Comparison of ENCODE assay signal across 25 cellular contexts in genomic region chr6:125255201-125255600, GRCh38.
"Had no signal": no experiment of that assay in that cellular context is flagged by ENCODE, and none has a peak within 500 bp of the region (broad histone marks: within the 10 kb centered on the region; RNA-seq: fewer than 3 reads in every experiment).

No MANE protein-coding gene starts in this region.

- H3K4me1 ChIP-seq: left ventricle myocardium inferior, psoas muscle, stomach had no signal

- H3K27me3 ChIP-seq: ascending aorta, cardiac muscle cell, esophagus squamous epithelium, gastroesophageal sphincter, sigmoid colon, stomach had no signal

- H3K4me1 Mint-ChIP-seq: activated CD8-positive, alpha-beta memory T cell treated with anti-CD3 and anti-CD28 coated beads, Interleukin-2, amount 10 ng/mL, durations not matched to agents 7 days and 5 days; memory B cell; T-cell had no signal

- H3K9me3 Mint-ChIP-seq: activated naive CD4-positive, alpha-beta T cell treated with anti-CD3 and anti-CD28 coated beads, Interleukin-2, amount 10 ng/mL, durations not matched to agents 7 days and 5 days; activated T-cell treated with anti-CD3 and anti-CD28 coated beads, Interleukin-2, amount 50 U/mL, for 24 hours; memory B cell; natural killer cell; T-cell had no signal

- H3K27me3 Mint-ChIP-seq: activated T-cell treated with anti-CD3 and anti-CD28 coated beads, Interleukin-2, amount 50 U/mL, for 24 hours; memory B cell had no signal

- DNase-seq: activated CD4-positive, alpha-beta T cell treated with anti-CD3 and anti-CD28 coated beads, Interleukin-2, amount 50 U/mL, for 48 hours; activated CD4-positive, CD25-positive, alpha-beta regulatory T cell treated with anti-CD3 and anti-CD28 coated beads, Interleukin-2, amount 50 U/mL, for 72 hours; activated CD8-positive, alpha-beta memory T cell treated with anti-CD3 and anti-CD28 coated beads, Interleukin-2, amount 10 ng/mL, durations not matched to agents 7 days and 5 days; activated naive CD4-positive, alpha-beta T cell treated with anti-CD3 and anti-CD28 coated beads, Interleukin-2, amount 10 ng/mL, durations not matched to agents 7 days and 5 days; activated T-cell treated with anti-CD3 and anti-CD28 coated beads, Interleukin-2, amount 50 U/mL, for 24 hours; esophagus squamous epithelium; islet precursor cell; left ventricle myocardium inferior; natural killer cell; occipital lobe; psoas muscle; sigmoid colon; SK-N-SH; stimulated activated CD4-positive, alpha-beta T cell treated with anti-CD3 and anti-CD28 coated beads, Interleukin-12 subunit alpha, Interleukin-12 subunit beta, amount 100 ng/mL, for 4 hours; stimulated activated CD4-positive, alpha-beta T cell treated with anti-CD3 and anti-CD28 coated beads, Interleukin-2, amount 100 ng/mL, for 24 hours; stomach; T-cell; T1000 had no signal

- H3K9ac ChIP-seq: SK-N-SH had no signal

- H3K27ac Mint-ChIP-seq: activated CD8-positive, alpha-beta memory T cell treated with anti-CD3 and anti-CD28 coated beads, Interleukin-2, amount 10 ng/mL, durations not matched to agents 7 days and 5 days; activated naive CD4-positive, alpha-beta T cell treated with anti-CD3 and anti-CD28 coated beads, Interleukin-2, amount 10 ng/mL, durations not matched to agents 7 days and 5 days; activated T-cell treated with anti-CD3 and anti-CD28 coated beads, Interleukin-2, amount 50 U/mL, for 24 hours; memory B cell; natural killer cell; T-cell had no signal

- H3K4me2 ChIP-seq: SK-N-SH had no signal

- H3K27ac ChIP-seq: ascending aorta, cardiac muscle cell, esophagus squamous epithelium, gastroesophageal sphincter, left ventricle myocardium inferior, sigmoid colon, stomach, thoracic aorta had no signal

- H3K36me3 Mint-ChIP-seq: activated CD8-positive, alpha-beta memory T cell treated with anti-CD3 and anti-CD28 coated beads, Interleukin-2, amount 10 ng/mL, durations not matched to agents 7 days and 5 days; activated naive CD4-positive, alpha-beta T cell treated with anti-CD3 and anti-CD28 coated beads, Interleukin-2, amount 10 ng/mL, durations not matched to agents 7 days and 5 days; memory B cell; natural killer cell; T-cell had no signal

- H3K36me3 ChIP-seq: ascending aorta, cardiac muscle cell, gastroesophageal sphincter, left ventricle myocardium inferior, sigmoid colon, stomach, thoracic aorta had no signal

- H3K9me3 ChIP-seq: ascending aorta, esophagus squamous epithelium, gastroesophageal sphincter, left ventricle myocardium inferior, psoas muscle, sigmoid colon, SK-N-SH, stomach, thoracic aorta had no signal

- FAIRE-seq: colon, endometrium had no signal

- H3K4me3 Mint-ChIP-seq: activated CD8-positive, alpha-beta memory T cell treated with anti-CD3 and anti-CD28 coated beads, Interleukin-2, amount 10 ng/mL, durations not matched to agents 7 days and 5 days; activated naive CD4-positive, alpha-beta T cell treated with anti-CD3 and anti-CD28 coated beads, Interleukin-2, amount 10 ng/mL, durations not matched to agents 7 days and 5 days; activated T-cell treated with anti-CD3 and anti-CD28 coated beads, Interleukin-2, amount 50 U/mL, for 24 hours; memory B cell; natural killer cell; T-cell had no signal

- H3K4me3 ChIP-seq: ascending aorta, cardiac muscle cell, esophagus squamous epithelium, gastroesophageal sphincter, left ventricle myocardium inferior, psoas muscle, sigmoid colon, stomach, thoracic aorta had no signal
